Comparison of ENCODE assay signal across 9 cellular contexts in genomic region chrX:68647156-68647957, GRCh38. TPM values are rescaled to one million over a fixed set of nuclear protein-coding genes. Genes with fewer than 3 reads are reported as not detected.
A peak's percentile ranks its signal among the peaks of the same experiment; 100 is the strongest.
DNase-seq lines count a peak whose midpoint lies in the region; ATAC-seq and TF ChIP-seq lines count a peak whose summit lies in the region.
"Had no signal": no experiment of that assay in that cellular context is flagged by ENCODE, and none has a peak within 500 bp of the region (broad histone marks: within the 10 kb centered on the region; RNA-seq: fewer than 3 reads in every experiment).

TSS of gene STARD8 (plus strand) at chrX:68647666. CDS start at chrX:68647883, 217 bp downstream.

- H3K9ac ChIP-seq in adipocyte (ENCODE audit: low read length) = peak within 1 kb of the TSS; percentile 61

- 9% methylated on average over 40 of the region's 40 CpGs for WGBS in right cardiac atrium
- WGBS in sigmoid colon, 2 donors = 11 to 20% methylated on average over 40 of the region's 40 CpGs

- H3K27ac ChIP-seq in right cardiac atrium (ENCODE audit: low read length) (no peak within 1 kb of the TSS), sigmoid colon (no peak within 1 kb of the TSS)

- H3K27me3 ChIP-seq in adipocyte (replicated peaks; ENCODE audit: control insufficient read depth, insufficient read depth, low read length) (peaks cover 20% of the 10 kb centered on the region), right cardiac atrium (ENCODE audit: control insufficient read depth, insufficient read depth) (no peaks in the 10 kb centered on the region), sigmoid colon (no peaks in the 10 kb centered on the region)

- H3K36me3 Mint-ChIP-seq in stimulated activated naive B cell treated with anti-CD40 and anti-IgM and Interleukin-4, amounts not matched to agents 10 μg/mL and 1 μg/mL and 100 μg/mL, for 72 hours = no peaks in the 10 kb centered on the region

- H3K4me1 ChIP-seq in adipocyte (ENCODE audit: control insufficient read depth, insufficient read depth, low read length) (peaks cover 18% of the 10 kb centered on the region), right cardiac atrium (ENCODE audit: control insufficient read depth, insufficient read depth, low read length) (peaks cover 2% of the 10 kb centered on the region), sigmoid colon (peaks cover 0 to 10% (median 4%) of the 10 kb centered on the region in 4 donors)
- H3K4me1 ChIP-seq: HAP-1 had no signal

- in situ Hi-C loops in G401 (cut with HindIII; ENCODE audit: low sequenced_read_pairs) = no loop called here

- no peak for TF ChIP-seq POLR2A in sigmoid colon (IDR thresholded peaks at IDR 0.05)

- H3K4me3 Mint-ChIP-seq in stimulated activated naive B cell treated with anti-CD40 and anti-IgM and Interleukin-4, amounts not matched to agents 10 μg/mL and 1 μg/mL and 100 μg/mL, for 72 hours = no peak within 1 kb of the TSS

- peak; percentile 82 to 87 for ATAC-seq in right cardiac atrium
- ATAC-seq in stimulated activated naive B cell treated with anti-CD40 and anti-IgM and Interleukin-4, amounts not matched to agents 10 μg/mL and 1 μg/mL and 100 μg/mL, for 72 hours (replicated peaks) = no peak

- intact Hi-C loops in right cardiac atrium (cut with DNase I) = no loop called here
- intact Hi-C loops in sigmoid colon (cut with DNase I) = no loop called here

- TF ChIP-seq CTCF in sigmoid colon (IDR thresholded peaks at IDR 0.05) = no peak

- no peak within 1 kb of the TSS for H3K27ac Mint-ChIP-seq in stimulated activated naive B cell treated with anti-CD40 and anti-IgM and Interleukin-4, amounts not matched to agents 10 μg/mL and 1 μg/mL and 100 μg/mL, for 72 hours

- no peaks in the 10 kb centered on the region for H3K36me3 ChIP-seq in adipocyte (ENCODE audit: control insufficient read depth, insufficient read depth, low read length, severe bottlenecking)
- no peaks in the 10 kb centered on the region for H3K36me3 ChIP-seq in sigmoid colon
- H3K36me3 ChIP-seq: HAP-1 had no signal

- H3K9me3 Mint-ChIP-seq in stimulated activated naive B cell treated with anti-CD40 and anti-IgM and Interleukin-4, amounts not matched to agents 10 μg/mL and 1 μg/mL and 100 μg/mL, for 72 hours = no peaks in the 10 kb centered on the region

- H3K4me3 ChIP-seq in adipocyte (ENCODE audit: low read length) = peak within 1 kb of the TSS; percentile 72
- peak within 1 kb of the TSS; percentile 25 for H3K4me3 ChIP-seq in right cardiac atrium (ENCODE audit: low read length)
- peak within 1 kb of the TSS in 3 of 4 donors; percentile 29 to 37 (median 34) for H3K4me3 ChIP-seq in sigmoid colon
- H3K4me3 ChIP-seq: HAP-1 had no signal

- DNase-seq in G401 (ENCODE audit: low spot score) (peak; percentile 2), adipocyte (ENCODE audit: low read depth) (peak; percentile 58), right cardiac atrium (peak; percentile 52 to 73 (median 63)), sigmoid colon (no peak), NCI-H345 (lab: John Stamatoyannopoulos, UW) (no peak), DMS79 treated with DMSO at 0.1 percent for 48 hours (lab: John Stamatoyannopoulos, UW) (no peak)
- DNase-seq in activated effector memory CD4-positive, alpha-beta T cell treated with anti-CD3 and anti-CD28 coated beads, Interleukin-2, amount 50 U/mL, for 16 hours = no peak
- DNase-seq in stimulated activated naive B cell treated with anti-CD40 and anti-IgM and Interleukin-4, amounts not matched to agents 10 μg/mL and 1 μg/mL and 100 μg/mL, for 72 hours = no peak

- H3K9me3 ChIP-seq in adipocyte (ENCODE audit: control insufficient read depth, low read length) (no peaks in the 10 kb centered on the region), right cardiac atrium (ENCODE audit: control insufficient read depth, low read length) (no peaks in the 10 kb centered on the region), sigmoid colon (no peaks in the 10 kb centered on the region)
- H3K9me3 ChIP-seq: HAP-1 had no signal

- H3K4me1 Mint-ChIP-seq in stimulated activated naive B cell treated with anti-CD40 and anti-IgM and Interleukin-4, amounts not matched to agents 10 μg/mL and 1 μg/mL and 100 μg/mL, for 72 hours = no peaks in the 10 kb centered on the region

- no peak for TF ChIP-seq EP300 in sigmoid colon (IDR thresholded peaks at IDR 0.05)

- peaks cover 6 to 7% of the 10 kb centered on the region in 2 donors for H3K27me3 Mint-ChIP-seq in stimulated activated naive B cell treated with anti-CD40 and anti-IgM and Interleukin-4, amounts not matched to agents 10 μg/mL and 1 μg/mL and 100 μg/mL, for 72 hours

RNA-seq across cellular contexts. Expression of gene STARD8, which starts in this region (rescaled TPM):
- total RNA-seq in G401 (2014; rRNA removed; shearing (Covaris generic)) = 0.31 and 0.98 TPM in 2 replicates
- total RNA-seq in right cardiac atrium (10 to 100 TPM; 10.2 to 12.2 (median 10.5) TPM), sigmoid colon (10 to 100 TPM in 1 of 4 donors, 1 to 10 TPM in 3; 5.3 to 10.7 (median 8.5) TPM)
- polyA plus RNA-seq in right cardiac atrium (6.0 TPM), sigmoid colon (1 to 10 TPM in 2 of 3 donors, under 1 TPM in 1; 0.92 to 2.9 (median 2.4) TPM)

Comparison
In these comparisons a context has a peak if more than half of its experiments do, and no peak if none do; other contexts are left out.
1. Peak in DNase-seq in G401; RNA of the gene not detected or under 1 TPM.
2. DNase-seq: peak in adipocyte (single experiment) and right cardiac atrium (3 of 3); none in sigmoid colon (single experiment), NCI-H345 (single experiment), activated effector memory CD4-positive, alpha-beta T cell treated with anti-CD3 and anti-CD28 coated beads, Interleukin-2, amount 50 U/mL, for 16 hours (single experiment), stimulated activated naive B cell treated with anti-CD40 and anti-IgM and Interleukin-4, amounts not matched to agents 10 μg/mL and 1 μg/mL and 100 μg/mL, for 72 hours (single experiment) and DMS79 treated with DMSO at 0.1 percent for 48 hours (single experiment).
3. ATAC-seq: peak in right cardiac atrium (2 of 2); none in stimulated activated naive B cell treated with anti-CD40 and anti-IgM and Interleukin-4, amounts not matched to agents 10 μg/mL and 1 μg/mL and 100 μg/mL, for 72 hours (0 of 2).
4. Peak in every context shown above with its lines, with median percentiles within 50 percentile points of each other: H3K4me3 ChIP-seq.